ENCODE assay signal across 8 cellular contexts in genomic region chr11:65418681-65419459, GRCh38. TPM values are rescaled to one million over a fixed set of nuclear protein-coding genes. Genes with fewer than 3 reads are reported as not detected.
DNase-seq lines count a peak whose midpoint lies in the region; ATAC-seq and TF ChIP-seq lines count a peak whose summit lies in the region.

No MANE protein-coding gene starts in this region.

- H3K9me3 ChIP-seq in adipocyte (ENCODE audit: control insufficient read depth, low read length) (no peaks in the 10 kb centered on the region), upper lobe of left lung (no peaks in the 10 kb centered on the region)

- H3K4me3 ChIP-seq in GM08714 (ENCODE audit: low read length) (peak overlapping the region; percentile 68; the same call in 1 of the 2 replicates), adipocyte (ENCODE audit: low read length) (peak overlapping the region; percentile 79), upper lobe of left lung (peak overlapping the region in 3 of 4 donors; percentile 33 to 79 (median 66))

- peak overlapping the region; percentile 99 for H3K9ac ChIP-seq in adipocyte (ENCODE audit: low read length)

- DNase-seq in NCI-H1092 treated with DMSO at 0.1 percent for 48 hours (lab: John Stamatoyannopoulos, UW) = peak; percentile 89
- DNase-seq in SKM-1 treated with dmso at 0.1 percent for 144 hours (lab: John Stamatoyannopoulos, UW; ENCODE audit: unreplicated experiment) = peak; percentile 98
- DNase-seq in adipocyte (ENCODE audit: low read depth) = peak; percentile 95
- DNase-seq in cardiac septum (ENCODE audit: low spot score) = peak; percentile 99
- DNase-seq in pons (ENCODE audit: low spot score) = peak; percentile 91
- peak; percentile 95 to 99 for DNase-seq in upper lobe of left lung

- ATAC-seq in HG02571 (IDR thresholded peaks at IDR 0.05; ENCODE audit: unreplicated experiment) (peak; percentile 23), upper lobe of left lung (ENCODE audit: low FRiP score in 2 of 2) (peak; percentile 46 to 82)

- peak overlapping the region; percentile 97 to 100 (median 100) for H3K27ac ChIP-seq in upper lobe of left lung

- H3K27me3 ChIP-seq in adipocyte (replicated peaks; ENCODE audit: control insufficient read depth, insufficient read depth, low read length) (no peaks in the 10 kb centered on the region), upper lobe of left lung (no peaks in the 10 kb centered on the region)

- TF ChIP-seq EP300 in upper lobe of left lung (IDR thresholded peaks at IDR 0.05) = peak; percentile 50 to 95 (median 89)

- H3K4me1 ChIP-seq in adipocyte (ENCODE audit: control insufficient read depth, insufficient read depth, low read length) (peaks cover 54% of the 10 kb centered on the region), upper lobe of left lung (peaks cover 39 to 62% (median 46%) of the 10 kb centered on the region in 4 donors)

- WGBS in upper lobe of left lung, 2 donors = 0% methylated on average over 15 of the region's 15 CpGs

- peak in 4 of 6 experiments; percentile 9 to 19 (median 12) for TF ChIP-seq CTCF in upper lobe of left lung (IDR thresholded peaks at IDR 0.05)

- intact Hi-C loops in cardiac septum (cut with DNase I) = loop anchor here (5.0 kb wide), 1 partner anchor 52 kb away; no protein-coding TSS in a partner anchor

- peak in 3 of 4 donors; percentile 84 to 92 (median 87) for TF ChIP-seq POLR2A in upper lobe of left lung (IDR thresholded peaks at IDR 0.05)

- H3K36me3 ChIP-seq in adipocyte (ENCODE audit: control insufficient read depth, insufficient read depth, low read length, severe bottlenecking) = peaks cover 2% of the 10 kb centered on the region
- peaks cover 0 to 5% (median 1%) of the 10 kb centered on the region in 4 donors for H3K36me3 ChIP-seq in upper lobe of left lung

RNA-seq across cellular contexts. Expression of gene NEAT1, which starts 3.7 kb away (rescaled TPM):
- 668 TPM for total RNA-seq in cardiac septum
- 1,000 to 10,000 TPM in 3 of 6 donors, 100 to 1,000 TPM in 3; 245 to 3,084 (median 1,019) TPM for total RNA-seq in upper lobe of left lung

RNA-seq across cellular contexts. Expression of gene FRMD8, which starts 32.4 kb away (rescaled TPM):
- total RNA-seq in cardiac septum (14.4 TPM), upper lobe of left lung (10 to 100 TPM; 31.4 to 77.5 (median 45.8) TPM)

RNA-seq across cellular contexts. Expression of gene SLC25A45, which starts 36.4 kb away (rescaled TPM):
- 10.5 TPM for total RNA-seq in cardiac septum
- total RNA-seq in upper lobe of left lung = 10 to 100 TPM in 4 of 6 donors, 1 to 10 TPM in 2; 5.5 to 40.8 (median 19.4) TPM

Comparison
In these comparisons a context has a peak if more than half of its experiments do, and no peak if none do; other contexts are left out.
1. Peak in every context shown above with its lines: DNase-seq, ATAC-seq, H3K4me3 ChIP-seq and H3K27ac ChIP-seq.